In genomic region chr17:32265896-32266388, GRCh38 we compare ENCODE assay signal across 9 cellular contexts. TPM values are rescaled to one million over a fixed set of nuclear protein-coding genes. Genes with fewer than 3 reads are reported as not detected.
DNase-seq lines count a peak whose midpoint lies in the region; ATAC-seq and TF ChIP-seq lines count a peak whose summit lies in the region.
"Had no signal": no experiment of that assay in that cellular context is flagged by ENCODE, and none has a peak within 500 bp of the region (broad histone marks: within the 10 kb centered on the region; RNA-seq: fewer than 3 reads in every experiment).

No MANE protein-coding gene starts in this region.

- H4K8ac ChIP-seq in trophoblast cell (ENCODE audit: low read depth, low read length) = no peak overlapping the region

- DNase-seq in Caco-2 = no peak
- no peak for DNase-seq in NT2/D1 (ENCODE audit: low read depth, low spot score)
- DNase-seq in esophagus muscularis mucosa (ENCODE audit: extremely low spot score) = no peak
- no peak for DNase-seq in trophoblast cell
- DNase-seq in iPS-NIHi11 (ENCODE audit: low spot score) = no peak
- no peak for DNase-seq in germinal center (ENCODE audit: low spot score)
- DNase-seq in SK-N-DZ (ENCODE audit: low spot score) = no peak
- DNase-seq: NCI-H187 treated with DMSO at 0.1 percent for 48 hours had no signal

- peaks cover 6% of the 10 kb centered on the region for H3K27me3 ChIP-seq in Caco-2 (replicated peaks; ENCODE audit: control insufficient read depth, insufficient read depth, low read length)
- peaks cover 18% of the 10 kb centered on the region for H3K27me3 ChIP-seq in NT2/D1 (ENCODE audit: insufficient read depth, insufficient read length)
- H3K27me3 ChIP-seq in esophagus muscularis mucosa = peaks cover 0 to 39% (median 12%) of the 10 kb centered on the region in 4 donors
- peaks cover 50% of the 10 kb centered on the region for H3K27me3 ChIP-seq in trophoblast cell (ENCODE audit: insufficient read depth, low read length)

- H3K14ac ChIP-seq in trophoblast cell (ENCODE audit: low read length) = no peak overlapping the region

- H3K9me3 Mint-ChIP-seq in Caco-2 (ENCODE audit: unreplicated experiment) = no peaks in the 10 kb centered on the region

- peak overlapping the region; percentile 48 for H3K4me3 ChIP-seq in Caco-2 (ENCODE audit: low read depth, low read length)
- H3K4me3 ChIP-seq in NT2/D1 (ENCODE audit: insufficient read length, low read depth) = peak overlapping the region; percentile 59
- peak overlapping the region; percentile 67 to 84 (median 75) for H3K4me3 ChIP-seq in esophagus muscularis mucosa
- peak overlapping the region; percentile 47 for H3K4me3 ChIP-seq in trophoblast cell (ENCODE audit: low read depth, low read length)

- no peaks in the 10 kb centered on the region for H3K79me2 ChIP-seq in trophoblast cell (ENCODE audit: control insufficient read depth, insufficient read depth, low read length, poor library complexity)

- no peak overlapping the region for H2BK5ac ChIP-seq in trophoblast cell (ENCODE audit: low read depth, low read length, poor library complexity)

- H3K4me1 ChIP-seq in Caco-2 (peaks cover 4% of the 10 kb centered on the region; the same call in 1 of the 2 replicates), NT2/D1 (ENCODE audit: insufficient read depth, insufficient read length) (peaks cover 9% of the 10 kb centered on the region), esophagus muscularis mucosa (peaks cover 19 to 38% (median 33%) of the 10 kb centered on the region in 4 donors), trophoblast cell (ENCODE audit: control insufficient read depth in 1 of 2, insufficient read depth in 2 of 2, low read length in 2 of 2) (peaks cover 7 to 11% of the 10 kb centered on the region in 2 experiments)

- no peak overlapping the region for H4K91ac ChIP-seq in trophoblast cell (ENCODE audit: low read depth, low read length)

- H3K4ac ChIP-seq in trophoblast cell (ENCODE audit: low read depth, low read length) = no peak overlapping the region

- no peak overlapping the region for H3K18ac ChIP-seq in trophoblast cell (ENCODE audit: low read length)

- H2AK5ac ChIP-seq in trophoblast cell (ENCODE audit: low read length) = no peak overlapping the region

- H3K27ac Mint-ChIP-seq in Caco-2 (ENCODE audit: unreplicated experiment) = no peak overlapping the region

- H3K23ac ChIP-seq in trophoblast cell (ENCODE audit: low read length) = no peak overlapping the region

- H3K36me3 ChIP-seq in Caco-2 (ENCODE audit: control insufficient read depth, insufficient read depth, low read length) (no peaks in the 10 kb centered on the region), NT2/D1 (ENCODE audit: insufficient read depth, insufficient read length, low read length) (no peaks in the 10 kb centered on the region), esophagus muscularis mucosa (no peaks in the 10 kb centered on the region), trophoblast cell (ENCODE audit: control insufficient read depth in 1 of 2, insufficient read depth in 2 of 2, low read length in 2 of 2) (no peaks in the 10 kb centered on the region)

- no peak overlapping the region for H2AFZ ChIP-seq in trophoblast cell (ENCODE audit: insufficient read depth, low read length, poor library complexity)

- no peaks in the 10 kb centered on the region for H3K36me3 Mint-ChIP-seq in Caco-2 (ENCODE audit: insufficient read depth, unreplicated experiment)

- intact Hi-C loops in Caco-2 (cut with micrococcal nuclease; ENCODE audit: unreplicated experiment) (loop anchor here (5.0 kb wide), 1 partner anchor 51 kb away; no protein-coding TSS in a partner anchor), esophagus muscularis mucosa (cut with DNase I) (no loop called here)

- POLR2A ChIA-PET in Caco-2 (lab: Charles Lee) = no interaction called here

- peaks cover 32% of the 10 kb centered on the region for H3K27me3 Mint-ChIP-seq in Caco-2 (ENCODE audit: insufficient read depth, unreplicated experiment)

- H3K27ac ChIP-seq in esophagus muscularis mucosa (replicated peaks in 1 of 4) = peak overlapping the region in 1 of 4 donors; percentile 47
- no peak overlapping the region for H3K27ac ChIP-seq in trophoblast cell (ENCODE audit: low read depth, low read length)

- TF ChIP-seq EP300 in esophagus muscularis mucosa (IDR thresholded peaks at IDR 0.05) = no peak

- CTCF ChIA-PET in Caco-2 (lab: Charles Lee) = interaction anchor here (0.9 kb wide), 1 partner anchor 13 kb away, joined by 3 read pairs; no protein-coding TSS in a partner anchor

- H2BK12ac ChIP-seq in trophoblast cell (ENCODE audit: low read length) = no peak overlapping the region

- no TSS peak for BruUV-seq in Caco-2 (replicated peaks; lab: Mats Ljungman, UMichigan)

- H3K9me3 ChIP-seq in Caco-2 = no peaks in the 10 kb centered on the region
- H3K9me3 ChIP-seq in NT2/D1 (ENCODE audit: insufficient read depth, low read length) = no peaks in the 10 kb centered on the region
- H3K9me3 ChIP-seq in esophagus muscularis mucosa = no peaks in the 10 kb centered on the region
- H3K9me3 ChIP-seq in trophoblast cell (ENCODE audit: insufficient read depth, low read depth, low read length) = peaks cover 5% of the 10 kb centered on the region

- peak overlapping the region; percentile 85 for H3K9ac ChIP-seq in NT2/D1 (ENCODE audit: insufficient read length, low read depth)
- H3K9ac ChIP-seq in trophoblast cell (ENCODE audit: low read length) = no peak overlapping the region

- TF ChIP-seq POLR2A in esophagus muscularis mucosa (IDR thresholded peaks at IDR 0.05; ENCODE audit: low read depth) = no peak

- no peaks in the 10 kb centered on the region for H3K79me1 ChIP-seq in trophoblast cell (ENCODE audit: low read length)

- H3K4me3 Mint-ChIP-seq in Caco-2 (ENCODE audit: unreplicated experiment) = peak overlapping the region; percentile 71

- peak overlapping the region; percentile 89 for H3K4me2 ChIP-seq in trophoblast cell (ENCODE audit: low read length)

- H3K4me1 Mint-ChIP-seq in Caco-2 (ENCODE audit: low read depth, unreplicated experiment) = peaks cover 6% of the 10 kb centered on the region

- TF ChIP-seq CTCF in Caco-2 (IDR thresholded peaks at IDR 0.05; ENCODE audit: insufficient read depth in 1 of 2, low read depth in 1 of 2, low read length in 1 of 2, severe bottlenecking in 1 of 2, unreplicated experiment in 1 of 2) = no peak
- TF ChIP-seq CTCF in esophagus muscularis mucosa (IDR thresholded peaks at IDR 0.05) = no peak

- H2BK120ac ChIP-seq in trophoblast cell (ENCODE audit: insufficient read depth, low read length, poor library complexity) = no peak overlapping the region

- WGBS in esophagus muscularis mucosa = no CpG with 5 or more reads among the region's 81 CpGs
- no CpG with 5 or more reads among the region's 81 CpGs for WGBS in trophoblast cell (ENCODE audit: extremely low coverage, insufficient coverage, insufficient read length)

- H4K12ac ChIP-seq in trophoblast cell (ENCODE audit: low read depth, low read length) = no peak overlapping the region

- ATAC-seq in GM21447 (IDR thresholded peaks at IDR 0.05; ENCODE audit: unreplicated experiment) = no peak

RNA-seq across cellular contexts. Expression of gene RHBDL3, which starts 0.3 kb away (rescaled TPM):
- total RNA-seq in Caco-2 (2022) = 0.09 TPM in 1 of 2 replicates, not detected in the other
- total RNA-seq in esophagus muscularis mucosa = 1 to 10 TPM in 2 of 4 donors, under 1 TPM in 2; 0.42 to 2.1 (median 1.0) TPM
- 0.07 and 0.15 TPM in 2 replicates for polyA plus RNA-seq in trophoblast cell (2013)
- polyA plus RNA-seq in SK-N-DZ (2014; cell fraction: cytosol; rRNA removed) = 1.3 and 2.5 TPM in 2 replicates
- 1.6 and 2.1 TPM in 2 replicates for polyA plus RNA-seq in SK-N-DZ (2014; cell fraction: nucleus; rRNA removed)
